Comparison of ENCODE assay signal across 9 cellular contexts in genomic region chr4:173404296-173404865, GRCh38. TPM values are rescaled to one million over a fixed set of nuclear protein-coding genes. Genes with fewer than 3 reads are reported as not detected.
"Had no signal": no experiment of that assay in that cellular context is flagged by ENCODE, and none has a peak within 500 bp of the region (broad histone marks: within the 10 kb centered on the region; RNA-seq: fewer than 3 reads in every experiment).

No MANE protein-coding gene starts in this region.

- H3K9me3 Mint-ChIP-seq: GM23338, H9, IgD-negative memory B cell had no signal

- H3K4me1 Mint-ChIP-seq: GM23338, H9, IgD-negative memory B cell had no signal

- H3K4me3 Mint-ChIP-seq: GM23338, H9, IgD-negative memory B cell had no signal

- H3K4me3 ChIP-seq: GM23338 had no signal

- DNase-seq: H9, HCEC 1CT, KG1 had no signal

- ATAC-seq: GM23338, HepG2 had no signal

- FAIRE-seq: H1, H54, HepG2 had no signal

- H3K27ac Mint-ChIP-seq: GM23338, H9, IgD-negative memory B cell had no signal

- H3K27me3 Mint-ChIP-seq: IgD-negative memory B cell had no signal

RNA-seq across cellular contexts. Expression of gene SCRG1, which starts 5.5 kb away (rescaled TPM):
- total RNA-seq: GM23338, H1, H9, HepG2, HT1080 had no signal
- polyA plus RNA-seq: H1, HepG2, IgD-negative memory B cell had no signal
